Comparison of ENCODE assay signal across 8 cellular contexts in the genomic region with DNA sequence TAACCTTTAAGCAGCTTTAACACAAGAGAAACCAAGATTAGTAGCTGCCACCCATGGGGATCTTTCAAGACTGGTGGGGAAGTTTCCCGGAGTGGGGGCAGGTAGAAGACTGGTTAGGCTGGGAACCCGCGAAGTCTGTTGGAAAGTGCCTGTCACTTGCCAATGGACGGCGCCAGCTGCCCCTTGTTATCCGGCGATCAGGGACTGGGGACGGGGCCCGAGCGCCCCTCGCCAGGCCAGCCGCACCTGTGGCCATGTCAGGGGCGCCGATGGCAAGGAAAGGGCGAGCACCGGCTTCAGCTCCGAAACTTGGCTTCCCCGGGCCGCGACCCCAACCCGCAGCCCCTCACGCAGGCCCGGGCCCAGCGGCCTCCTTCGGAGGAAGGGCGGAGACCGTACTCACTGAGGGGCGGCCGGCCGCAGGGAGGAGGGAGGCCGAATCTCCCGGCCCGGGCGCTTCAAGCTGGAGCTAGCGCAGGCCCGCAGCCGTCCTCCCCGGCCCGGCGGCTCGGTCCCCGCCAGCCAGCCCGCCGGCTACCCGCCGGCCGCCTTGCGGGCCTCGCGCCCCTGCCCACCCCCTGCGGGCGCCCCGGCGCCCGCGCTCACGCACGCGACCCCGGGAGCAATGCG. TPM values are rescaled to one million over a fixed set of nuclear protein-coding genes. Genes with fewer than 3 reads are reported as not detected.
DNase-seq lines count a peak whose midpoint lies in the region; ATAC-seq lines count a peak whose summit lies in the region.

No MANE protein-coding gene starts in this region.

- WGBS in adipose tissue, 3 donors = 0 to 1% (median 0%) methylated on average over 31 to 57 of the region's 61 CpGs
- under 1% methylated on average over 61 of the region's 61 CpGs for WGBS in right cardiac atrium

- peak overlapping the region; percentile 61 for H3K27ac ChIP-seq in adipose tissue (ENCODE audit: low read depth, low read length)
- peak overlapping the region; percentile 46 for H3K27ac ChIP-seq in right cardiac atrium (ENCODE audit: low read length)
- H3K27ac ChIP-seq in rectal smooth muscle tissue (ENCODE audit: low read depth, low read length) = peak overlapping the region; percentile 96

- intact Hi-C loops in right cardiac atrium (cut with DNase I) = no loop called here

- no peaks in the 10 kb centered on the region for H3K9me3 ChIP-seq in right cardiac atrium (ENCODE audit: control insufficient read depth, low read length)

- peak; percentile 21 for ATAC-seq in HG02678 (IDR thresholded peaks at IDR 0.05; ENCODE audit: unreplicated experiment)
- ATAC-seq in right cardiac atrium = peak; percentile 22 to 46

- H3K4me3 ChIP-seq in right cardiac atrium (ENCODE audit: low read length) (peak overlapping the region; percentile 83), rectal smooth muscle tissue (ENCODE audit: low read length) (peak overlapping the region; percentile 93)

- DNase-seq in NCI-H146 (lab: John Stamatoyannopoulos, UW) = peak; percentile 15
- no peak for DNase-seq in NCI-H146 treated with DMSO at 0.1 percent for 48 hours (lab: John Stamatoyannopoulos, UW; ENCODE audit: unreplicated experiment)
- DNase-seq in RPMI8226 = peak; percentile 38
- peak; percentile 57 to 73 (median 65) for DNase-seq in right cardiac atrium
- DNase-seq in NCI-H446 treated with DMSO at 0.1 percent for 48 hours (lab: John Stamatoyannopoulos, UW) = no peak

- H3K4me1 ChIP-seq in right cardiac atrium (ENCODE audit: control insufficient read depth, insufficient read depth, low read length) (peaks cover 1% of the 10 kb centered on the region), rectal smooth muscle tissue (ENCODE audit: control insufficient read depth, insufficient read depth, low read length) (peaks cover 6% of the 10 kb centered on the region)

- peaks cover 8% of the 10 kb centered on the region for H3K36me3 ChIP-seq in rectal smooth muscle tissue (ENCODE audit: control insufficient read depth, insufficient read depth, low read length)

- H3K27me3 ChIP-seq in right cardiac atrium (ENCODE audit: control insufficient read depth, insufficient read depth) (no peaks in the 10 kb centered on the region), rectal smooth muscle tissue (ENCODE audit: control insufficient read depth, insufficient read depth, low read length) (no peaks in the 10 kb centered on the region)

- no peak overlapping the region for H3K9ac ChIP-seq in rectal smooth muscle tissue (ENCODE audit: low read length)

RNA-seq across cellular contexts. Expression of gene EIF4ENIF1, which starts 0.5 kb away (rescaled TPM):
- polyA plus RNA-seq in adipose tissue (10 to 100 TPM in 1 of 3 donors, 1 to 10 TPM in 2; 5.6 to 10.7 (median 8.3) TPM), right cardiac atrium (10.0 TPM)
- total RNA-seq in right cardiac atrium = 10 to 100 TPM; 20.3 to 37.9 (median 27.2) TPM

RNA-seq across cellular contexts. Expression of gene SFI1, which starts 7.2 kb away (rescaled TPM):
- polyA plus RNA-seq in adipose tissue (10 to 100 TPM in 2 of 3 donors, 1 to 10 TPM in 1; 9.9 to 21.8 (median 12.9) TPM), right cardiac atrium (7.4 TPM)
- total RNA-seq in right cardiac atrium = 10 to 100 TPM in 2 of 4 donors, 1 to 10 TPM in 2; 7.1 to 10.8 (median 9.6) TPM

Comparison
In these comparisons a context has a peak if more than half of its experiments do, and no peak if none do; other contexts are left out.
1. DNase-seq: peak in NCI-H146 (single experiment), RPMI8226 (single experiment) and right cardiac atrium (3 of 3); none in NCI-H146 treated with DMSO at 0.1 percent for 48 hours (single experiment) and NCI-H446 treated with DMSO at 0.1 percent for 48 hours (single experiment).
2. H3K27ac ChIP-seq: peak in every context shown above with its lines; median percentile 96 in rectal smooth muscle tissue; 61 in adipose tissue; 46 in right cardiac atrium.